In genomic region chr11:62855571-62856332, GRCh38 we compare ENCODE assay signal across 8 cellular contexts. TPM values are rescaled to one million over a fixed set of nuclear protein-coding genes. Genes with fewer than 3 reads are reported as not detected.
DNase-seq lines count a peak whose midpoint lies in the region; ATAC-seq and TF ChIP-seq lines count a peak whose summit lies in the region.

No MANE protein-coding gene starts in this region.

- peak overlapping the region; percentile 97 for H3K4me3 ChIP-seq in PC-9

- DNase-seq in DMS53 (lab: John Stamatoyannopoulos, UW) (peak; percentile 99), KBM-7 (peak; percentile 99), PC-9 (peak; percentile 98 to 99), myocyte (ENCODE audit: low read depth) (peak; percentile 97)
- DNase-seq in activated T-cell treated with anti-CD3 and anti-CD28 coated beads, Interleukin-2, amount 50 U/mL, for 4 hours: peak; percentile 99
- peak; percentile 97 for DNase-seq in stimulated activated CD8-positive, alpha-beta memory T cell treated with anti-CD3 and anti-CD28 coated beads, Interleukin-7, amount 100 ng/mL, for 4 hours (ENCODE audit: low read depth in 2 of 2)

- peaks cover 37% of the 10 kb centered on the region for H3K4me1 ChIP-seq in PC-9 (replicated peaks; ENCODE audit: insufficient read depth)

- peaks cover 40% of the 10 kb centered on the region for H4K20me1 ChIP-seq in PC-9 (ENCODE audit: insufficient read depth)

- peaks cover 39% of the 10 kb centered on the region for H3K36me3 ChIP-seq in PC-9 (ENCODE audit: low read depth)

- H3K4me3 Mint-ChIP-seq in activated T-cell treated with anti-CD3 and anti-CD28 coated beads, Interleukin-2, amount 50 U/mL, for 4 hours: peak overlapping the region; percentile 97

- peak overlapping the region; percentile 90 for H3K4me2 ChIP-seq in PC-9

- H3K9me3 ChIP-seq in PC-9 (ENCODE audit: insufficient read depth, low read depth): no peaks in the 10 kb centered on the region

- peaks cover 40% of the 10 kb centered on the region for H3K36me3 Mint-ChIP-seq in activated T-cell treated with anti-CD3 and anti-CD28 coated beads, Interleukin-2, amount 50 U/mL, for 4 hours (ENCODE audit: insufficient read depth)

- H3K27me3 ChIP-seq in PC-9 (ENCODE audit: insufficient read depth, low read depth): no peaks in the 10 kb centered on the region

- peaks cover 87% of the 10 kb centered on the region for H3K79me2 ChIP-seq in PC-9 (ENCODE audit: low read depth)

- H2AFZ ChIP-seq in PC-9: peak overlapping the region; percentile 84

- CTCF ChIA-PET in PC-9 (lab: Charles Lee): interaction anchor here (0.6 to 1.0 kb wide), 3 partner anchors 176 to 316 kb away, joined by 4 to 8 read pairs (median 8); partner anchors contain the start of gene GANAB

- H3K9me3 Mint-ChIP-seq in activated T-cell treated with anti-CD3 and anti-CD28 coated beads, Interleukin-2, amount 50 U/mL, for 4 hours: no peaks in the 10 kb centered on the region

- ATAC-seq in GM21717 (IDR thresholded peaks at IDR 0.05; ENCODE audit: unreplicated experiment): peak; percentile 76
- ATAC-seq in activated T-cell treated with anti-CD3 and anti-CD28 coated beads, Interleukin-2, amount 50 U/mL, for 4 hours: peak; percentile 71 to 83
- peak; percentile 97 for ATAC-seq in esophagus mucosa

- H3F3A ChIP-seq in PC-9 (ENCODE audit: insufficient read depth, low read depth): peaks cover 65% of the 10 kb centered on the region

- POLR2A ChIA-PET in PC-9 (lab: Charles Lee; ENCODE audit: unreplicated experiment): interaction anchor here (0.6 to 2.7 kb wide), 16 partner anchors 14 to 1064 kb away, joined by 3 to 39 read pairs (median 4); partner anchors contain the start of genes HNRNPUL2, STX5, TAF6L and TMEM179B

- H3K4me1 Mint-ChIP-seq in activated T-cell treated with anti-CD3 and anti-CD28 coated beads, Interleukin-2, amount 50 U/mL, for 4 hours (ENCODE audit: low read depth): peaks cover 49% of the 10 kb centered on the region

- no TSS peak for BruUV-seq in PC-9 (replicated peaks; lab: Mats Ljungman, UMichigan)

- TF ChIP-seq CTCF in PC-9 (conservative IDR thresholded peaks at IDR 0.05): no peak

- intact Hi-C loops in PC-9 (cut with micrococcal nuclease; ENCODE audit: unreplicated experiment): loop anchor here (1.0 to 5.0 kb wide), 3 partner anchors 14 to 888 kb away; partner anchors contain the start of genes FTH1 and HNRNPUL2

- in situ Hi-C loops in KBM-7 (cut with MboI; ENCODE audit: low pct_unique_long_range_greater_than_20kb, low sequenced_read_pairs): no loop called here

- peak overlapping the region; percentile 85 for H3K27ac ChIP-seq in PC-9

- no peaks in the 10 kb centered on the region for H3K27me3 Mint-ChIP-seq in activated T-cell treated with anti-CD3 and anti-CD28 coated beads, Interleukin-2, amount 50 U/mL, for 4 hours (ENCODE audit: low read depth)

- H3K9me2 ChIP-seq in PC-9 (ENCODE audit: insufficient read depth): no peaks in the 10 kb centered on the region

RNA-seq across cellular contexts. Expression of gene WDR74, which starts 16.4 kb away (rescaled TPM):
- total RNA-seq in PC-9 (2021): 72.4 and 74.1 TPM in 2 replicates
- total RNA-seq in activated T-cell treated with anti-CD3 and anti-CD28 coated beads, Interleukin-2, amount 50 U/mL, for 4 hours: 100 to 1,000 TPM; 228 to 254 (median 235) TPM
- total RNA-seq in esophagus mucosa: 41.0 TPM
- 37.9 and 48.1 TPM in 2 replicates for total RNA-seq in myocyte
- polyA plus RNA-seq in myocyte (2012): 39.2 TPM

RNA-seq across cellular contexts. Expression of gene TEX54, which starts 23.1 kb away (rescaled TPM):
- total RNA-seq in PC-9 (2021) (not detected in 2 replicates), esophagus mucosa (not detected), myocyte (not detected in 2 replicates)
- under 1 TPM; 0.63 to 0.92 (median 0.89) TPM for total RNA-seq in activated T-cell treated with anti-CD3 and anti-CD28 coated beads, Interleukin-2, amount 50 U/mL, for 4 hours
- 0.84 TPM for polyA plus RNA-seq in myocyte (2012)

RNA-seq across cellular contexts. Expression of gene STX5, which starts 23.9 kb away (rescaled TPM):
- total RNA-seq in PC-9 (2021) (61.9 and 65.8 TPM in 2 replicates), esophagus mucosa (25.1 TPM), myocyte (25.1 and 27.4 TPM in 2 replicates)
- total RNA-seq in activated T-cell treated with anti-CD3 and anti-CD28 coated beads, Interleukin-2, amount 50 U/mL, for 4 hours: 10 to 100 TPM; 22.3 to 31.6 (median 28.4) TPM
- 53.4 TPM for polyA plus RNA-seq in myocyte (2012)

RNA-seq across cellular contexts. Expression of gene SLC3A2, which starts 24.9 kb away (rescaled TPM):
- total RNA-seq in PC-9 (2021) (513 and 619 TPM in 2 replicates), esophagus mucosa (233 TPM), myocyte (141 and 195 TPM in 2 replicates)
- total RNA-seq in activated T-cell treated with anti-CD3 and anti-CD28 coated beads, Interleukin-2, amount 50 U/mL, for 4 hours: 100 to 1,000 TPM; 580 to 683 (median 586) TPM
- polyA plus RNA-seq in myocyte (2012): 488 TPM

RNA-seq across cellular contexts. Expression of gene NXF1, which starts 50.5 kb away (rescaled TPM):
- total RNA-seq in PC-9 (2021) (45.6 and 56.1 TPM in 2 replicates), esophagus mucosa (39.1 TPM), myocyte (44.0 and 48.5 TPM in 2 replicates)
- 100 to 1,000 TPM; 138 to 180 (median 158) TPM for total RNA-seq in activated T-cell treated with anti-CD3 and anti-CD28 coated beads, Interleukin-2, amount 50 U/mL, for 4 hours
- polyA plus RNA-seq in myocyte (2012): 61.6 TPM

Comparison
In these comparisons a context has a peak if more than half of its experiments do, and no peak if none do; other contexts are left out.
1. Peak in every context shown above with its lines: DNase-seq, ATAC-seq, H3K4me3 ChIP-seq and H3K27ac ChIP-seq.